In genomic region chr19:7288977-7289376, GRCh38 we compare ENCODE assay signal across 31 cellular contexts. TPM values are rescaled to one million over a fixed set of nuclear protein-coding genes. Genes with fewer than 3 reads are reported as not detected.
DNase-seq lines count a peak whose midpoint lies in the region; ATAC-seq, FAIRE-seq and TF ChIP-seq lines count a peak whose summit lies in the region.
"Had no signal": no experiment of that assay in that cellular context is flagged by ENCODE, and none has a peak within 500 bp of the region (broad histone marks: within the 10 kb centered on the region; RNA-seq: fewer than 3 reads in every experiment).

No MANE protein-coding gene starts in this region.

- no TSS peak for BruUV-seq in Caco-2 (replicated peaks; lab: Mats Ljungman, UMichigan)

- TF ChIP-seq CTCF in Caco-2 (IDR thresholded peaks at IDR 0.05; ENCODE audit: insufficient read depth in 1 of 2, low read depth in 1 of 2, low read length in 1 of 2, severe bottlenecking in 1 of 2, unreplicated experiment in 1 of 2) = no peak

- H3K27ac ChIP-seq in muscle layer of colon (ENCODE audit: low read depth, low read length) (peak overlapping the region; percentile 23), subcutaneous abdominal adipose tissue (ENCODE audit: low read depth, low read length) (peak overlapping the region; percentile 75)
- H3K27ac ChIP-seq: C4-2B, RWPE1, skin epidermis had no signal

- peaks cover 4% of the 10 kb centered on the region for H3K36me3 Mint-ChIP-seq in Caco-2 (ENCODE audit: insufficient read depth, unreplicated experiment)
- no peaks in the 10 kb centered on the region for H3K36me3 Mint-ChIP-seq in activated CD8-positive, alpha-beta memory T cell treated with anti-CD3 and anti-CD28 coated beads, Interleukin-2, amount 10 ng/mL, durations not matched to agents 7 days and 5 days
- H3K36me3 Mint-ChIP-seq: activated CD4-positive, alpha-beta memory T cell treated with anti-CD3 and anti-CD28 coated beads for 36 hours had no signal

- POLR2A ChIA-PET in Caco-2 (lab: Charles Lee) = no interaction called here

- H3K9me3 ChIP-seq in Caco-2 (no peaks in the 10 kb centered on the region), muscle layer of colon (ENCODE audit: low read length) (no peaks in the 10 kb centered on the region), subcutaneous abdominal adipose tissue (ENCODE audit: control insufficient read depth in 5 of 5, low read length in 5 of 5) (no peaks in the 10 kb centered on the region)

- intact Hi-C loops in Caco-2 (cut with micrococcal nuclease; ENCODE audit: unreplicated experiment) = no loop called here

- no peak for FAIRE-seq in H54 (lab: Jason Lieb, UNC)
- FAIRE-seq: keratinocyte, TTC549, urothelium cell line had no signal

- no peak for ATAC-seq in activated CD8-positive, alpha-beta memory T cell treated with anti-CD3 and anti-CD28 coated beads, Interleukin-2, amount 10 ng/mL, durations not matched to agents 7 days and 5 days
- ATAC-seq: activated CD4-positive, CD25-positive, alpha-beta regulatory T cell treated with anti-CD3 and anti-CD28 coated beads, Interleukin-2, amount 50 U/mL, for 24 hours had no signal

- H3K36me3 ChIP-seq in Caco-2 (ENCODE audit: control insufficient read depth, insufficient read depth, low read length) = no peaks in the 10 kb centered on the region
- no peaks in the 10 kb centered on the region for H3K36me3 ChIP-seq in muscle layer of colon (ENCODE audit: insufficient read depth, low read length)
- H3K36me3 ChIP-seq in subcutaneous abdominal adipose tissue (ENCODE audit: control insufficient read depth in 5 of 5, insufficient read depth in 5 of 5, low read length in 5 of 5) = peaks cover 0 to 2% (median 0%) of the 10 kb centered on the region in 5 donors

- no peak for DNase-seq in Caco-2
- DNase-seq in NCI-H82 (lab: John Stamatoyannopoulos, UW) = peak; percentile 73
- DNase-seq in Ammon's horn (ENCODE audit: low spot score) = no peak
- no peak for DNase-seq in H54 (ENCODE audit: insufficient read length, low spot score)
- no peak for DNase-seq in activated CD8-positive, alpha-beta memory T cell treated with anti-CD3 and anti-CD28 coated beads, Interleukin-2, amount 10 ng/mL, durations not matched to agents 7 days and 5 days
- DNase-seq: ACHN; activated CD4-positive, alpha-beta memory T cell treated with anti-CD3 and anti-CD28 coated beads for 36 hours; activated CD8-positive, alpha-beta memory T cell treated with anti-CD3 and anti-CD28 coated beads, Interleukin-2, amount 50 U/mL, for 48 hours; activated naive CD4-positive, alpha-beta T cell treated with Interleukin-2 at 50 U/mL for 16 hours; COR-L47; DMS79 treated with DMSO at 0.1 percent for 48 hours; endodermal cell; GDM1; glutamatergic neuron; NCI-H1048; NCI-H1694 treated with DMSO at 0.1 percent for 48 hours; OCI-M1; stimulated activated naive CD4-positive, alpha-beta T cell had no signal

- no peak overlapping the region for H3K4me3 Mint-ChIP-seq in Caco-2 (ENCODE audit: unreplicated experiment)
- no peak overlapping the region for H3K4me3 Mint-ChIP-seq in activated CD8-positive, alpha-beta memory T cell treated with anti-CD3 and anti-CD28 coated beads, Interleukin-2, amount 10 ng/mL, durations not matched to agents 7 days and 5 days
- H3K4me3 Mint-ChIP-seq: activated CD4-positive, alpha-beta memory T cell treated with anti-CD3 and anti-CD28 coated beads for 36 hours; activated T-helper 1 cell treated with anti-CD3 and anti-CD28 coated beads, Interleukin-12 subunit alpha, Interleukin-12 subunit beta, Interleukin-2, Interleukin-4 antibody, amounts not matched to agents 30 ng/mL and 10 ng/mL and 1 ng/mL, durations not matched to agents 14 hours and 24 hours and 36 hours; central memory CD8-positive, alpha-beta T cell; dendritic cell treated with granulocyte-macrophage colony-stimulating factor and Interleukin-4, amounts not matched to agents 40 ng/mL and 50 ng/mL, for 4 days; endodermal cell; T-helper 1 cell treated with Interleukin-12 subunit alpha and Interleukin-12 subunit beta and Interleukin-4 antibody, amounts not matched to agents 30 μg/mL and 1 μg/mL, for 36 hours had no signal

- peak overlapping the region; percentile 70 for H3K27ac Mint-ChIP-seq in Caco-2 (ENCODE audit: unreplicated experiment)
- no peak overlapping the region for H3K27ac Mint-ChIP-seq in activated CD8-positive, alpha-beta memory T cell treated with anti-CD3 and anti-CD28 coated beads, Interleukin-2, amount 10 ng/mL, durations not matched to agents 7 days and 5 days
- H3K27ac Mint-ChIP-seq: activated CD4-positive, alpha-beta memory T cell treated with anti-CD3 and anti-CD28 coated beads for 36 hours; activated T-helper 1 cell treated with anti-CD3 and anti-CD28 coated beads, Interleukin-12 subunit alpha, Interleukin-12 subunit beta, Interleukin-2, Interleukin-4 antibody, amounts not matched to agents 30 ng/mL and 10 ng/mL and 1 ng/mL, durations not matched to agents 14 hours and 24 hours and 36 hours; dendritic cell treated with granulocyte-macrophage colony-stimulating factor and Interleukin-4, amounts not matched to agents 40 ng/mL and 50 ng/mL, for 4 days; endodermal cell; T-helper 1 cell treated with Interleukin-12 subunit alpha and Interleukin-12 subunit beta and Interleukin-4 antibody, amounts not matched to agents 30 μg/mL and 1 μg/mL, for 36 hours had no signal

- H3K27me3 Mint-ChIP-seq in Caco-2 (ENCODE audit: insufficient read depth, unreplicated experiment) = no peaks in the 10 kb centered on the region
- H3K27me3 Mint-ChIP-seq in activated CD8-positive, alpha-beta memory T cell treated with anti-CD3 and anti-CD28 coated beads, Interleukin-2, amount 10 ng/mL, durations not matched to agents 7 days and 5 days = peaks cover 12% of the 10 kb centered on the region
- H3K27me3 Mint-ChIP-seq: dendritic cell treated with granulocyte-macrophage colony-stimulating factor and Interleukin-4, amounts not matched to agents 40 ng/mL and 50 ng/mL, for 4 days had no signal

- H3K4me1 Mint-ChIP-seq in Caco-2 (ENCODE audit: low read depth, unreplicated experiment) = peaks cover 9% of the 10 kb centered on the region
- H3K4me1 Mint-ChIP-seq in activated CD8-positive, alpha-beta memory T cell treated with anti-CD3 and anti-CD28 coated beads, Interleukin-2, amount 10 ng/mL, durations not matched to agents 7 days and 5 days = no peaks in the 10 kb centered on the region
- H3K4me1 Mint-ChIP-seq: central memory CD8-positive, alpha-beta T cell had no signal

- H3K9ac ChIP-seq in muscle layer of colon (ENCODE audit: low read length) (no peak overlapping the region), subcutaneous abdominal adipose tissue (ENCODE audit: low read length in 5 of 5) (peak overlapping the region in 1 of 5 donors; percentile 25)

- CTCF ChIA-PET in Caco-2 (lab: Charles Lee) = no interaction called here
- CTCF ChIA-PET in activated CD8-positive, alpha-beta memory T cell treated with anti-CD3 and anti-CD28 coated beads, Interleukin-2, amount 10 ng/mL, durations not matched to agents 7 days and 5 days (lab: Charles Lee) = interaction anchor here (0.7 kb wide), 1 partner anchor 38 kb away, joined by 3 read pairs; no protein-coding TSS in a partner anchor

- H3K27me3 ChIP-seq in Caco-2 (replicated peaks; ENCODE audit: control insufficient read depth, insufficient read depth, low read length) (no peaks in the 10 kb centered on the region), muscle layer of colon (ENCODE audit: control insufficient read depth in 1 of 2, insufficient read depth in 2 of 2, low read length in 2 of 2) (no peaks in the 10 kb centered on the region), subcutaneous abdominal adipose tissue (ENCODE audit: control insufficient read depth in 5 of 5, insufficient read depth in 4 of 5, low read length in 5 of 5) (no peaks in the 10 kb centered on the region)

- no peak overlapping the region for H3K4me3 ChIP-seq in Caco-2 (ENCODE audit: low read depth, low read length)
- H3K4me3 ChIP-seq in muscle layer of colon (ENCODE audit: low read depth in 1 of 2, low read length in 2 of 2) = no peak overlapping the region
- no peak overlapping the region for H3K4me3 ChIP-seq in subcutaneous abdominal adipose tissue (ENCODE audit: low read depth in 1 of 5, low read length in 5 of 5)
- H3K4me3 ChIP-seq: skin epidermis had no signal

- no peaks in the 10 kb centered on the region for H3K9me3 Mint-ChIP-seq in Caco-2 (ENCODE audit: unreplicated experiment)
- no peaks in the 10 kb centered on the region for H3K9me3 Mint-ChIP-seq in activated CD8-positive, alpha-beta memory T cell treated with anti-CD3 and anti-CD28 coated beads, Interleukin-2, amount 10 ng/mL, durations not matched to agents 7 days and 5 days (ENCODE audit: low read depth)
- H3K9me3 Mint-ChIP-seq: activated CD4-positive, alpha-beta memory T cell treated with anti-CD3 and anti-CD28 coated beads for 36 hours; activated T-helper 1 cell treated with anti-CD3 and anti-CD28 coated beads, Interleukin-12 subunit alpha, Interleukin-12 subunit beta, Interleukin-2, Interleukin-4 antibody, amounts not matched to agents 30 ng/mL and 10 ng/mL and 1 ng/mL, durations not matched to agents 14 hours and 24 hours and 36 hours; central memory CD8-positive, alpha-beta T cell; dendritic cell treated with granulocyte-macrophage colony-stimulating factor and Interleukin-4, amounts not matched to agents 40 ng/mL and 50 ng/mL, for 4 days; T-helper 1 cell treated with Interleukin-12 subunit alpha and Interleukin-12 subunit beta and Interleukin-4 antibody, amounts not matched to agents 30 μg/mL and 1 μg/mL, for 36 hours had no signal

- H3K4me1 ChIP-seq in Caco-2 = peaks cover 22% of the 10 kb centered on the region
- peaks cover 20% of the 10 kb centered on the region for H3K4me1 ChIP-seq in muscle layer of colon (ENCODE audit: insufficient read depth, low read length)
- H3K4me1 ChIP-seq in subcutaneous abdominal adipose tissue (ENCODE audit: control insufficient read depth in 5 of 5, insufficient read depth in 5 of 5, low read length in 5 of 5) = peaks cover 2 to 37% (median 31%) of the 10 kb centered on the region in 5 donors

- no peak for TF ChIP-seq POLR2A in H54 (IDR thresholded peaks at IDR 0.05; ENCODE audit: low read depth, low read length)

RNA-seq across cellular contexts. Expression of gene INSR, which starts 5.2 kb away (rescaled TPM):
- total RNA-seq in Caco-2 (2022) = 22.6 and 23.3 TPM in 2 replicates
- under 1 TPM; 0.20 to 0.63 TPM for total RNA-seq in activated CD8-positive, alpha-beta memory T cell treated with anti-CD3 and anti-CD28 coated beads, Interleukin-2, amount 10 ng/mL, durations not matched to agents 7 days and 5 days

RNA-seq across cellular contexts. Expression of gene ARHGEF18, which starts 59.8 kb away (rescaled TPM):
- total RNA-seq in Caco-2 (2022) = 50.4 and 53.1 TPM in 2 replicates
- 10 to 100 TPM; 43.6 to 56.4 TPM for total RNA-seq in activated CD8-positive, alpha-beta memory T cell treated with anti-CD3 and anti-CD28 coated beads, Interleukin-2, amount 10 ng/mL, durations not matched to agents 7 days and 5 days

Comparison
In these comparisons a context has a peak if more than half of its experiments do, and no peak if none do; other contexts are left out.
1. RNA of gene INSR, which starts 5.2 kb away (total RNA-seq): 22.6 to 23.3 TPM in Caco-2; 0.20 to 0.63 TPM in activated CD8-positive, alpha-beta memory T cell treated with anti-CD3 and anti-CD28 coated beads, Interleukin-2, amount 10 ng/mL, durations not matched to agents 7 days and 5 days; every median in the first group is over 10 times any median in the second.